In the genomic region with DNA sequence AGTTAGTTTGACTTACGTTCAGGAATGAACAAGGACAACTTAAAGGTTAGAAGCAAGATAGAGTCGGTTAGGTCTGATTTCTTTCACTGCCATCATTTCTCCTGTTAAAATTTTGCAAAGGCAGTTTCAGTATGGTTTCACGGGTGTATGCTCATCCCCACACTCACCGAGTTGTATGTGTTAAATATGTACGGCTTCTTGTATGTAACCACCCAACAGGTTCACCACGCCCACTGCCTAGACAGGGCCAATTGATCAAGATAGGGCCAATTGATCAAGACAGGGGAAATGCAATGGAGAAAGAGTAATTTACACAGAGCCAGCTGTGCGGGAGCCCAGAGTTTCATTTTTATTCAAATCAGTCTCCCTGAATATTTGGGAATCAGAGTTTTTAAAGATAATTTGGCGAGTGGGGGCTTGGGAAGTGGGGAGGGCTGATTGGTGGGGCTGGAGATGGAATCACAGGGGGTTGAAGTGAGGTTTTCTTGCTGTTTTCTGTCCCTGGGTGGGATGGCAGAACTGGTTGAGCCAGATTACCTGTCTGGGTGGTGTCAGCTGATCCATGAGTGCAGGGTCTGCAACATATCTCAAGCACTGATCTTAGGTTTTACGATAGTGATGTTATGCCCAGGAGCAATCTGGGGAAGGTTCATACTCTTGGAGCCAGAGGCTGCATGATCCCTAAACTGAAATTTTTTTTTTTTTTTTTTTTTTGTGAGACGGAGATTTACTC, we compare ENCODE assay signal across 10 cellular contexts.
DNase-seq lines count a peak whose midpoint lies in the region; ATAC-seq, FAIRE-seq and TF ChIP-seq lines count a peak whose summit lies in the region.
"Had no signal": no experiment of that assay in that cellular context is flagged by ENCODE, and none has a peak within 500 bp of the region (broad histone marks: within the 10 kb centered on the region; RNA-seq: fewer than 3 reads in every experiment).

No MANE protein-coding gene starts in this region.

- no peak overlapping the region for H3K4me2 ChIP-seq in A549

- DNase-seq in A549 (ENCODE audit: low read depth in 1 of 2, low spot score in 1 of 2) (no peak), HuH-7.5 (ENCODE audit: low spot score) (no peak), HEK293T (ENCODE audit: extremely low spot score) (no peak), NCI-H526 (lab: John Stamatoyannopoulos, UW) (no peak), right lobe of liver (no peak)
- DNase-seq in activated CD4-positive, alpha-beta memory T cell treated with anti-CD3 and anti-CD28 coated beads for 36 hours: peak; percentile 65
- DNase-seq: NCI-H774 had no signal

- peaks cover 44% of the 10 kb centered on the region for H3K4me1 Mint-ChIP-seq in activated CD4-positive, alpha-beta memory T cell treated with anti-CD3 and anti-CD28 coated beads for 36 hours (ENCODE audit: low read depth)

- H3K4me1 ChIP-seq in A549 (peaks cover 56% of the 10 kb centered on the region), right lobe of liver (no peaks in the 10 kb centered on the region)

- TF ChIP-seq EP300 in A549 (IDR thresholded peaks at IDR 0.05): no peak

- ATAC-seq in A549 (no peak), GM18520 (IDR thresholded peaks at IDR 0.05; ENCODE audit: unreplicated experiment) (peak; percentile 41), HG02763 (IDR thresholded peaks at IDR 0.05; ENCODE audit: unreplicated experiment) (peak; percentile 44), right lobe of liver (no peak)

- H3K27ac ChIP-seq in A549 (peak overlapping the region; percentile 77 to 94), right lobe of liver (no peak overlapping the region)

- intact Hi-C loops in activated CD4-positive, alpha-beta memory T cell treated with anti-CD3 and anti-CD28 coated beads for 36 hours (cut with micrococcal nuclease): loop anchor here (1.0 to 5.0 kb wide), 4 partner anchors 84 to 709 kb away; partner anchors contain the start of genes CENPN, CMC2, CMIP and GAN
- intact Hi-C loops in right lobe of liver (cut with DNase I): no loop called here

- CTCF ChIA-PET in A549 (lab: Yijun Ruan, JAX): interaction anchor here (0.5 to 5.2 kb wide), 6 partner anchors 20 to 711 kb away, joined by 3 to 23 read pairs (median 4); no protein-coding TSS in a partner anchor
- CTCF ChIA-PET in activated CD4-positive, alpha-beta memory T cell treated with anti-CD3 and anti-CD28 coated beads for 36 hours (lab: Charles Lee): interaction anchor here (0.6 to 1.0 kb wide), 3 partner anchors 93 to 314 kb away, joined by 3 to 4 read pairs (median 3); no protein-coding TSS in a partner anchor
- CTCF ChIA-PET in HEK293T (lab: Yijun Ruan, JAX): interaction anchor here (0.6 to 0.7 kb wide), 2 partner anchors 16 to 626 kb away, joined by 4 to 6 read pairs; no protein-coding TSS in a partner anchor

- POLR2A ChIA-PET in A549 (lab: Yijun Ruan, JAX) (no interaction called here), HEK293T (lab: Yijun Ruan, JAX) (no interaction called here)
- POLR2A ChIA-PET in activated CD4-positive, alpha-beta memory T cell treated with anti-CD3 and anti-CD28 coated beads for 36 hours (lab: Charles Lee): interaction anchor here (0.7 kb wide), 1 partner anchor 371 kb away, joined by 5 read pairs; no protein-coding TSS in a partner anchor

- no peak overlapping the region for H3K4me3 ChIP-seq in A549
- no peak overlapping the region for H3K4me3 ChIP-seq in right lobe of liver

- 90% methylated on average over 10 of the region's 10 CpGs for WGBS in A549 (ENCODE audit: missing lambda C conversion rate)
- 82% methylated on average over 10 of the region's 10 CpGs for WGBS in right lobe of liver (ENCODE audit: insufficient coverage, low coverage, low lambda C conversion rate, missing lambda C conversion rate)

- no peaks in the 10 kb centered on the region for H3K27me3 Mint-ChIP-seq in activated CD4-positive, alpha-beta memory T cell treated with anti-CD3 and anti-CD28 coated beads for 36 hours

- H3K9me3 Mint-ChIP-seq in activated CD4-positive, alpha-beta memory T cell treated with anti-CD3 and anti-CD28 coated beads for 36 hours: peaks cover 9% of the 10 kb centered on the region

- peaks cover 6% of the 10 kb centered on the region; the same call in 1 of the 3 replicates for H3K9me3 ChIP-seq in A549
- no peaks in the 10 kb centered on the region for H3K9me3 ChIP-seq in right lobe of liver

- no peaks in the 10 kb centered on the region for H3K36me3 Mint-ChIP-seq in activated CD4-positive, alpha-beta memory T cell treated with anti-CD3 and anti-CD28 coated beads for 36 hours

- peak overlapping the region; percentile 62 for H3K27ac Mint-ChIP-seq in activated CD4-positive, alpha-beta memory T cell treated with anti-CD3 and anti-CD28 coated beads for 36 hours

- H3K27me3 ChIP-seq in right lobe of liver: no peaks in the 10 kb centered on the region

- no peaks in the 10 kb centered on the region for H3K36me3 ChIP-seq in right lobe of liver

- TF ChIP-seq CTCF in A549 (IDR thresholded peaks at IDR 0.05): no peak
- TF ChIP-seq CTCF in right lobe of liver (IDR thresholded peaks at IDR 0.05): no peak

- peak overlapping the region; percentile 21 for H3K4me3 Mint-ChIP-seq in activated CD4-positive, alpha-beta memory T cell treated with anti-CD3 and anti-CD28 coated beads for 36 hours

- no peak for TF ChIP-seq RAD21 in A549 (conservative IDR thresholded peaks at IDR 0.05 in 1 of 2, IDR thresholded peaks at IDR 0.05 in 1 of 2)

- TF ChIP-seq POLR2A in A549 (IDR thresholded peaks at IDR 0.05; ENCODE audit: low read length) (no peak), right lobe of liver (IDR thresholded peaks at IDR 0.05) (no peak)

- FAIRE-seq in A549 (lab: Jason Lieb, UNC): no peak
- FAIRE-seq: endothelial cell of umbilical vein had no signal

TF ChIP-seq in A549, 52 proteins besides CTCF, POLR2A, EP300 and RAD21:
- TF ChIP-seq HOXA7 (CRISPR knock-in tag; IDR thresholded peaks at IDR 0.05): no peak
- no peak for TF ChIP-seq CBX2 (IDR thresholded peaks at IDR 0.05; ENCODE audit: borderline replicate concordance, low read depth)
- TF ChIP-seq MYC (IDR thresholded peaks at IDR 0.05; ENCODE audit: borderline replicate concordance, low read length): no peak
TF ChIP-seq in A549: peak in this region for 0.

TF ChIP-seq in HEK293T, 16 proteins besides CTCF, POLR2A, EP300 and RAD21:
- TF ChIP-seq FOXK2 (IDR thresholded peaks at IDR 0.05) (no peak), CTBP1 (IDR thresholded peaks at IDR 0.05; ENCODE audit: borderline replicate concordance) (no peak), ELF4 (IDR thresholded peaks at IDR 0.05) (no peak), FOXM1 (IDR thresholded peaks at IDR 0.05; ENCODE audit: borderline replicate concordance) (no peak), SUZ12 (IDR thresholded peaks at IDR 0.05) (no peak), TARDBP (IDR thresholded peaks at IDR 0.05) (no peak), L3MBTL2 (conservative IDR thresholded peaks at IDR 0.05) (no peak), BHLHE40 (IDR thresholded peaks at IDR 0.05; ENCODE audit: borderline replicate concordance) (no peak), FOXA1 (IDR thresholded peaks at IDR 0.05) (no peak), ARNT (IDR thresholded peaks at IDR 0.05) (no peak), HDGF (IDR thresholded peaks at IDR 0.05; ENCODE audit: borderline replicate concordance) (no peak), LEF1 (IDR thresholded peaks at IDR 0.05; ENCODE audit: borderline replicate concordance) (no peak), NFRKB (IDR thresholded peaks at IDR 0.05) (no peak), SP1 (IDR thresholded peaks at IDR 0.05) (no peak), ZNF384 (IDR thresholded peaks at IDR 0.05) (no peak)
- TF ChIP-seq, protein P1, sequence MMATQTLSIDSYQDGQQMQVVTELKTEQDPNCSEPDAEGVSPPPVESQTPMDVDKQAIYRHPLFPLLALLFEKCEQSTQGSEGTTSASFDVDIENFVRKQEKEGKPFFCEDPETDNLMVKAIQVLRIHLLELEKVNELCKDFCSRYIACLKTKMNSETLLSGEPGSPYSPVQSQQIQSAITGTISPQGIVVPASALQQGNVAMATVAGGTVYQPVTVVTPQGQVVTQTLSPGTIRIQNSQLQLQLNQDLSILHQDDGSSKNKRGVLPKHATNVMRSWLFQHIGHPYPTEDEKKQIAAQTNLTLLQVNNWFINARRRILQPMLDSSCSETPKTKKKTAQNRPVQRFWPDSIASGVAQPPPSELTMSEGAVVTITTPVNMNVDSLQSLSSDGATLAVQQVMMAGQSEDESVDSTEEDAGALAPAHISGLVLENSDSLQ (IDR thresholded peaks at IDR 0.05): no peak

Comparison
In these comparisons a context has a peak if more than half of its experiments do, and no peak if none do; other contexts are left out.
1. ATAC-seq: peak in GM18520 (single experiment) and HG02763 (single experiment); none in A549 (0 of 2) and right lobe of liver (0 of 4).
2. H3K27ac ChIP-seq: peak in A549 (2 of 2); none in right lobe of liver (0 of 3).